ENCODE assay signal across 8 cellular contexts in the genomic region with DNA sequence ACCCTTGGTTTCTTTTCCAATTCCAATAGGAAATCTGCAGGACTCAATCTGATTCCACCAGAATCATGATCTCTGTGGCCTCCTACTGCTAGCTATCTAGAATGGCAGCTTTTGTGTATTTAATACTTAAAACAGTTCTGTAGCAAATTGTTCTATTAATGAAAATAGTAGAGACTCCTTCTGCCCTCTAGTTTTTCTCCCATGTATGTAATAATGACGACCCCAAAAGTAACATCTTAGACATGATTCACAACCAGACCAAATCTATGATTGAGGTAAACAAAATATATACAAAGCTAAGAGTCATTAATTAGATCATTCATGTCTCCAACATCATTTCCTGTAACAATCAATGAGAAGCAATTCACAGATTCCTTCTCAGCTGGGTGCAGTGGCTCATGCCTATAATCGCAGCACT.
DNase-seq lines count a peak whose midpoint lies in the region; ATAC-seq and TF ChIP-seq lines count a peak whose summit lies in the region.

No MANE protein-coding gene starts in this region.

- TF ChIP-seq POLR2A in GM18505 (IDR thresholded peaks at IDR 0.05; ENCODE audit: borderline replicate concordance, extremely low read depth, insufficient read depth, insufficient read length) = no peak

- intact Hi-C loops in activated CD8-positive, alpha-beta T cell treated with anti-CD3 and anti-CD28 coated beads for 36 hours (cut with micrococcal nuclease) = loop anchor here (5.0 to 10.0 kb wide), 2 partner anchors 34 to 356 kb away; no protein-coding TSS in a partner anchor

- TF ChIP-seq CTCF in activated CD8-positive, alpha-beta T cell treated with anti-CD3 and anti-CD28 coated beads for 36 hours (IDR thresholded peaks at IDR 0.05) = no peak
- TF ChIP-seq CTCF in fibroblast of pulmonary artery (IDR thresholded peaks at IDR 0.05; ENCODE audit: low read length, missing control alignments) = peak; percentile 41

- H3K4me3 ChIP-seq in fibroblast of pulmonary artery (replicated peaks; ENCODE audit: low read depth, low read length) = no peak overlapping the region

- CTCF ChIA-PET in activated CD8-positive, alpha-beta T cell treated with anti-CD3 and anti-CD28 coated beads for 36 hours (lab: Charles Lee) = interaction anchor here (0.6 to 4.1 kb wide), 24 partner anchors 10 to 479 kb away, joined by 3 to 38 read pairs (median 4); no protein-coding TSS in a partner anchor
- CTCF ChIA-PET in activated CD8-positive, alpha-beta T cell treated with anti-CD3 and anti-CD28 coated beads, Interleukin-2, amount 10 ng/mL, durations not matched to agents 7 days and 5 days (lab: Charles Lee) = interaction anchor here (0.7 to 4.1 kb wide), 29 partner anchors 11 to 443 kb away, joined by 3 to 52 read pairs (median 4); no protein-coding TSS in a partner anchor

- H3K27me3 Mint-ChIP-seq in activated CD8-positive, alpha-beta T cell treated with anti-CD3 and anti-CD28 coated beads for 36 hours = no peaks in the 10 kb centered on the region
- no peaks in the 10 kb centered on the region for H3K27me3 Mint-ChIP-seq in activated CD8-positive, alpha-beta T cell treated with anti-CD3 and anti-CD28 coated beads, Interleukin-2, amount 10 ng/mL, durations not matched to agents 7 days and 5 days (ENCODE audit: low read depth)

- H3K4me3 Mint-ChIP-seq in activated CD8-positive, alpha-beta T cell treated with anti-CD3 and anti-CD28 coated beads for 36 hours = no peak overlapping the region
- no peak overlapping the region for H3K4me3 Mint-ChIP-seq in activated CD8-positive, alpha-beta T cell treated with anti-CD3 and anti-CD28 coated beads, Interleukin-2, amount 10 ng/mL, durations not matched to agents 7 days and 5 days
- peak overlapping the region; percentile 51 for H3K4me3 Mint-ChIP-seq in stimulated activated effector memory CD8-positive, alpha-beta T cell treated with anti-CD3 and anti-CD28 coated beads, Interleukin-12 subunit alpha, Interleukin-12 subunit beta, amount 100 ng/mL, for 72 hours

- POLR2A ChIA-PET in activated CD8-positive, alpha-beta T cell treated with anti-CD3 and anti-CD28 coated beads for 36 hours (lab: Charles Lee) = interaction anchor here (0.9 to 2.0 kb wide), 6 partner anchors 9 to 257 kb away, joined by 3 to 10 read pairs (median 4); no protein-coding TSS in a partner anchor
- POLR2A ChIA-PET in activated CD8-positive, alpha-beta T cell treated with anti-CD3 and anti-CD28 coated beads, Interleukin-2, amount 10 ng/mL, durations not matched to agents 7 days and 5 days (lab: Charles Lee) = interaction anchor here (0.8 to 2.8 kb wide), 4 partner anchors 9 to 270 kb away, joined by 3 to 11 read pairs (median 4); no protein-coding TSS in a partner anchor

- peak overlapping the region; percentile 68 for H3K27ac Mint-ChIP-seq in activated CD8-positive, alpha-beta T cell treated with anti-CD3 and anti-CD28 coated beads for 36 hours
- H3K27ac Mint-ChIP-seq in activated CD8-positive, alpha-beta T cell treated with anti-CD3 and anti-CD28 coated beads, Interleukin-2, amount 10 ng/mL, durations not matched to agents 7 days and 5 days = no peak overlapping the region
- peak overlapping the region; percentile 78 for H3K27ac Mint-ChIP-seq in stimulated activated effector memory CD8-positive, alpha-beta T cell treated with anti-CD3 and anti-CD28 coated beads, Interleukin-12 subunit alpha, Interleukin-12 subunit beta, amount 100 ng/mL, for 72 hours

- H3K9me3 Mint-ChIP-seq in activated CD8-positive, alpha-beta T cell treated with anti-CD3 and anti-CD28 coated beads for 36 hours = no peaks in the 10 kb centered on the region
- H3K9me3 Mint-ChIP-seq in activated CD8-positive, alpha-beta T cell treated with anti-CD3 and anti-CD28 coated beads, Interleukin-2, amount 10 ng/mL, durations not matched to agents 7 days and 5 days (ENCODE audit: insufficient read depth) = no peaks in the 10 kb centered on the region
- no peaks in the 10 kb centered on the region for H3K9me3 Mint-ChIP-seq in stimulated activated effector memory CD8-positive, alpha-beta T cell treated with anti-CD3 and anti-CD28 coated beads, Interleukin-12 subunit alpha, Interleukin-12 subunit beta, amount 100 ng/mL, for 72 hours

- in situ Hi-C loops in SK-MEL-5 (cut with HindIII; ENCODE audit: low pct_unique_long_range_greater_than_20kb, low sequenced_read_pairs) = no loop called here

- H3K4me1 Mint-ChIP-seq in activated CD8-positive, alpha-beta T cell treated with anti-CD3 and anti-CD28 coated beads for 36 hours (ENCODE audit: low read depth) = peaks cover 79% of the 10 kb centered on the region
- H3K4me1 Mint-ChIP-seq in activated CD8-positive, alpha-beta T cell treated with anti-CD3 and anti-CD28 coated beads, Interleukin-2, amount 10 ng/mL, durations not matched to agents 7 days and 5 days (ENCODE audit: low read depth) = peaks cover 20% of the 10 kb centered on the region
- H3K4me1 Mint-ChIP-seq in stimulated activated effector memory CD8-positive, alpha-beta T cell treated with anti-CD3 and anti-CD28 coated beads, Interleukin-12 subunit alpha, Interleukin-12 subunit beta, amount 100 ng/mL, for 72 hours = peaks cover 72% of the 10 kb centered on the region

- H3K36me3 Mint-ChIP-seq in activated CD8-positive, alpha-beta T cell treated with anti-CD3 and anti-CD28 coated beads for 36 hours (ENCODE audit: low read depth) = peaks cover 21% of the 10 kb centered on the region
- no peaks in the 10 kb centered on the region for H3K36me3 Mint-ChIP-seq in activated CD8-positive, alpha-beta T cell treated with anti-CD3 and anti-CD28 coated beads, Interleukin-2, amount 10 ng/mL, durations not matched to agents 7 days and 5 days (ENCODE audit: low read depth)
- no peaks in the 10 kb centered on the region for H3K36me3 Mint-ChIP-seq in stimulated activated effector memory CD8-positive, alpha-beta T cell treated with anti-CD3 and anti-CD28 coated beads, Interleukin-12 subunit alpha, Interleukin-12 subunit beta, amount 100 ng/mL, for 72 hours

- no peak for DNase-seq in activated CD8-positive, alpha-beta T cell treated with anti-CD3 and anti-CD28 coated beads for 36 hours
- no peak for DNase-seq in activated CD8-positive, alpha-beta T cell treated with anti-CD3 and anti-CD28 coated beads, Interleukin-2, amount 10 ng/mL, durations not matched to agents 7 days and 5 days
- peak; percentile 77 for DNase-seq in SK-MEL-5 (ENCODE audit: low read depth, low spot score)
- peak; percentile 39 for DNase-seq in fibroblast of pulmonary artery (ENCODE audit: low read depth)
- DNase-seq in stimulated activated effector memory CD8-positive, alpha-beta T cell treated with anti-CD3 and anti-CD28 coated beads, Interleukin-12 subunit alpha, Interleukin-12 subunit beta, amount 100 ng/mL, for 72 hours (ENCODE audit: low spot score in 2 of 2) = no peak
- no peak for DNase-seq in HT-29 (ENCODE audit: low spot score)
- no peak for DNase-seq in stimulated activated CD4-positive, alpha-beta T cell treated with anti-CD3 and anti-CD28 coated beads, Interleukin-1b, Interleukin-23, amount 100 ng/mL, for 48 hours

- no peak for ATAC-seq in activated CD8-positive, alpha-beta T cell treated with anti-CD3 and anti-CD28 coated beads for 36 hours
- ATAC-seq in activated CD8-positive, alpha-beta T cell treated with anti-CD3 and anti-CD28 coated beads, Interleukin-2, amount 10 ng/mL, durations not matched to agents 7 days and 5 days = no peak
- ATAC-seq in stimulated activated effector memory CD8-positive, alpha-beta T cell treated with anti-CD3 and anti-CD28 coated beads, Interleukin-12 subunit alpha, Interleukin-12 subunit beta, amount 100 ng/mL, for 72 hours = peak; percentile 37
- ATAC-seq in GM18505 (IDR thresholded peaks at IDR 0.05; ENCODE audit: unreplicated experiment) = no peak

Comparison
In these comparisons a context has a peak if more than half of its experiments do, and no peak if none do; other contexts are left out.
1. DNase-seq: peak in SK-MEL-5 (single experiment) and fibroblast of pulmonary artery (single experiment); none in activated CD8-positive, alpha-beta T cell treated with anti-CD3 and anti-CD28 coated beads for 36 hours (single experiment), activated CD8-positive, alpha-beta T cell treated with anti-CD3 and anti-CD28 coated beads, Interleukin-2, amount 10 ng/mL, durations not matched to agents 7 days and 5 days (single experiment), stimulated activated effector memory CD8-positive, alpha-beta T cell treated with anti-CD3 and anti-CD28 coated beads, Interleukin-12 subunit alpha, Interleukin-12 subunit beta, amount 100 ng/mL, for 72 hours (0 of 2), HT-29 (single experiment) and stimulated activated CD4-positive, alpha-beta T cell treated with anti-CD3 and anti-CD28 coated beads, Interleukin-1b, Interleukin-23, amount 100 ng/mL, for 48 hours (single experiment).